16 cellular contexts compared by ENCODE assay signal in the genomic region with DNA sequence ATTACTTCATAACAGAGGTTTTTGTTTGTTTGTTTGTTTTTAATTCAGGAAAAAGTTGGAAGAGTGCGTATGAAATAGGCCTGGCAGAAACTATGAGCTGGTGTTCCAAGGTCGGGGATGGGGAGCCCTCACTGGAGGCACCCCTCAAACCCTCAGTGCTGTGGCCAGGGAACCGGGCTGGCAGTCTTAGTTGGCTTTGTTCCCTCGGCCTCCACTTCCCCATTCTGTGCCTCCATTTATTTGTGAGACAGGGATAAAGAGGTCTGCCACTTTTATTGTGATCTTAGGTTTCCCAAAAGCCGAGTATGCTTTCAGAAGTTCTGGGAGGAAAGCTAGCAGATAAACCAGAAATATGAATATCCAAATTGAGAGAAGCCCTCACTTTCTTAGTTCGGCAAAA. TPM values are rescaled to one million over a fixed set of nuclear protein-coding genes. Genes with fewer than 3 reads are reported as not detected.
DNase-seq lines count a peak whose midpoint lies in the region; ATAC-seq and TF ChIP-seq lines count a peak whose summit lies in the region.
"Had no signal": no experiment of that assay in that cellular context is flagged by ENCODE, and none has a peak within 500 bp of the region (broad histone marks: within the 10 kb centered on the region; RNA-seq: fewer than 3 reads in every experiment).

No MANE protein-coding gene starts in this region.

- peaks cover 54% of the 10 kb centered on the region for H3K4me1 ChIP-seq in DND-41 (ENCODE audit: insufficient read depth, low read length)
- H3K4me1 ChIP-seq in psoas muscle = peaks cover 88% of the 10 kb centered on the region

- H3K27me3 Mint-ChIP-seq in T-helper 1 cell treated with Interleukin-12 subunit alpha and Interleukin-12 subunit beta and Interleukin-4 antibody, amounts not matched to agents 30 μg/mL and 1 μg/mL, for 36 hours (ENCODE audit: low read depth) = no peaks in the 10 kb centered on the region
- no peaks in the 10 kb centered on the region for H3K27me3 Mint-ChIP-seq in brain

- peak overlapping the region; percentile 98; the same call in 1 of the 2 replicates for H3K4me2 ChIP-seq in DND-41 (ENCODE audit: insufficient read depth, low read length)
- H3K4me2 ChIP-seq: A549, PC-9 had no signal

- peaks cover 73% of the 10 kb centered on the region for H3K79me2 ChIP-seq in DND-41 (ENCODE audit: insufficient read depth, low read length)

- H3K36me3 ChIP-seq in DND-41 (ENCODE audit: insufficient read depth, low read length) (peaks cover 66% of the 10 kb centered on the region), psoas muscle (ENCODE audit: insufficient read depth in 1 of 2, low read depth in 1 of 2) (peaks cover 0 to 11% of the 10 kb centered on the region in 2 donors)
- H3K36me3 ChIP-seq: ovary had no signal

- no peaks in the 10 kb centered on the region for H3K27me3 ChIP-seq in DND-41 (ENCODE audit: insufficient read depth, low read length, poor library complexity)
- H3K27me3 ChIP-seq in psoas muscle (ENCODE audit: insufficient read depth in 3 of 3, low read length in 2 of 3) = no peaks in the 10 kb centered on the region
- H3K27me3 ChIP-seq: ovary, testis had no signal

- H3K4me3 ChIP-seq in DND-41 (ENCODE audit: low read depth in 1 of 2, low read length in 2 of 2) = no peak overlapping the region
- peak overlapping the region; percentile 86 for H3K4me3 ChIP-seq in psoas muscle
- H3K4me3 ChIP-seq: A549, ovary, PC-9, testis had no signal

- H3K27ac ChIP-seq in DND-41 (ENCODE audit: low read length) = no peak overlapping the region
- peak overlapping the region; percentile 91 for H3K27ac ChIP-seq in psoas muscle
- H3K27ac ChIP-seq: A549, PC-9 had no signal

- no peak overlapping the region for H3K9ac ChIP-seq in DND-41 (ENCODE audit: low read depth, low read length)

- H3K36me3 Mint-ChIP-seq in T-helper 1 cell treated with Interleukin-12 subunit alpha and Interleukin-12 subunit beta and Interleukin-4 antibody, amounts not matched to agents 30 μg/mL and 1 μg/mL, for 36 hours (ENCODE audit: low read depth) = peaks cover 22% of the 10 kb centered on the region
- peaks cover 30% of the 10 kb centered on the region for H3K36me3 Mint-ChIP-seq in brain

- 34 to 53% (median 37%) methylated on average over 6 of the region's 6 CpGs for WGBS in psoas muscle, 3 donors

- peaks cover 65% of the 10 kb centered on the region for H3K4me1 Mint-ChIP-seq in T-helper 1 cell treated with Interleukin-12 subunit alpha and Interleukin-12 subunit beta and Interleukin-4 antibody, amounts not matched to agents 30 μg/mL and 1 μg/mL, for 36 hours (ENCODE audit: low read depth)
- H3K4me1 Mint-ChIP-seq in brain = peaks cover 77% of the 10 kb centered on the region

- H3K4me3 Mint-ChIP-seq in T-helper 1 cell treated with Interleukin-12 subunit alpha and Interleukin-12 subunit beta and Interleukin-4 antibody, amounts not matched to agents 30 μg/mL and 1 μg/mL, for 36 hours = peak overlapping the region; percentile 29
- peak overlapping the region in 3 of 5 experiments; percentile 1 to 48 (median 9) for H3K4me3 Mint-ChIP-seq in brain

- no peak for TF ChIP-seq CTCF in DND-41 (IDR thresholded peaks at IDR 0.05; ENCODE audit: borderline replicate concordance, extremely low read depth, low read length, poor library complexity, severe bottlenecking)
- TF ChIP-seq CTCF in brain (conservative IDR thresholded peaks at IDR 0.05) = no peak
- no peak for TF ChIP-seq CTCF in psoas muscle (IDR thresholded peaks at IDR 0.05)

- intact Hi-C loops in psoas muscle (cut with DNase I) = no loop called here

- ATAC-seq in DND-41 (ENCODE audit: insufficient read depth, low read depth) (no peak), psoas muscle (no peak), GM19035 (IDR thresholded peaks at IDR 0.05; ENCODE audit: unreplicated experiment) (no peak), GM21367 (IDR thresholded peaks at IDR 0.05; ENCODE audit: unreplicated experiment) (no peak)
- ATAC-seq: A549 had no signal

- H3K27ac Mint-ChIP-seq in T-helper 1 cell treated with Interleukin-12 subunit alpha and Interleukin-12 subunit beta and Interleukin-4 antibody, amounts not matched to agents 30 μg/mL and 1 μg/mL, for 36 hours = no peak overlapping the region
- H3K27ac Mint-ChIP-seq in brain = peak overlapping the region in 1 of 5 experiments; percentile 68

- DNase-seq in T-helper 1 cell = no peak
- no peak for DNase-seq in DND-41
- DNase-seq in psoas muscle = no peak
- no peak for DNase-seq in mesenteric fat pad (ENCODE audit: low spot score)
- DNase-seq: Kasumi-1, midbrain, NCI-H1694, NCI-H510A, ovary, PC-9, testis had no signal

- H3K9me3 ChIP-seq in DND-41 (ENCODE audit: insufficient read depth, low read length, severe bottlenecking) = no peaks in the 10 kb centered on the region
- no peaks in the 10 kb centered on the region for H3K9me3 ChIP-seq in psoas muscle
- H3K9me3 ChIP-seq: A549, ovary, testis had no signal

- no peaks in the 10 kb centered on the region for H3K9me3 Mint-ChIP-seq in T-helper 1 cell treated with Interleukin-12 subunit alpha and Interleukin-12 subunit beta and Interleukin-4 antibody, amounts not matched to agents 30 μg/mL and 1 μg/mL, for 36 hours
- H3K9me3 Mint-ChIP-seq in brain = no peaks in the 10 kb centered on the region

- H2AFZ ChIP-seq in DND-41 (ENCODE audit: low read depth, low read length) = no peak overlapping the region
- H2AFZ ChIP-seq: PC-9 had no signal

- peaks cover 73% of the 10 kb centered on the region for H4K20me1 ChIP-seq in DND-41 (ENCODE audit: insufficient read depth, low read length)

RNA-seq across cellular contexts. Expression of gene DEXI, which starts 5.7 kb away (rescaled TPM):
- 71.5 TPM for polyA plus RNA-seq in brain (ENCODE audit: insufficient read depth, low read depth, low replicate concordance)
- total RNA-seq in psoas muscle = 10 to 100 TPM; 71.9 to 95.1 (median 83.1) TPM
- polyA plus RNA-seq in psoas muscle = 100 to 1,000 TPM in 2 of 3 donors, 10 to 100 TPM in 1; 98.9 to 122 (median 104) TPM
- total RNA-seq in mesenteric fat pad = 41.6 TPM

RNA-seq across cellular contexts. Expression of gene CLEC16A, which starts 7.8 kb away (rescaled TPM):
- 22.2 TPM for polyA plus RNA-seq in brain (ENCODE audit: insufficient read depth, low read depth, low replicate concordance)
- total RNA-seq in psoas muscle = 10 to 100 TPM; 18.3 to 24.5 (median 22.4) TPM
- polyA plus RNA-seq in psoas muscle = 10 to 100 TPM; 13.1 to 28.1 (median 15.3) TPM
- total RNA-seq in mesenteric fat pad = 27.5 TPM

RNA-seq across cellular contexts. Expression of gene CIITA, which starts 59.6 kb away (rescaled TPM):
- polyA plus RNA-seq in brain (ENCODE audit: insufficient read depth, low read depth, low replicate concordance) = 0.75 TPM
- 10 to 100 TPM in 1 of 4 donors, 1 to 10 TPM in 3; 2.9 to 13.8 (median 5.2) TPM for total RNA-seq in psoas muscle
- 10 to 100 TPM in 1 of 3 donors, 1 to 10 TPM in 2; 2.3 to 15.3 (median 4.1) TPM for polyA plus RNA-seq in psoas muscle
- 10.0 TPM for total RNA-seq in mesenteric fat pad
